7 cellular contexts compared by ENCODE assay signal in the genomic region with DNA sequence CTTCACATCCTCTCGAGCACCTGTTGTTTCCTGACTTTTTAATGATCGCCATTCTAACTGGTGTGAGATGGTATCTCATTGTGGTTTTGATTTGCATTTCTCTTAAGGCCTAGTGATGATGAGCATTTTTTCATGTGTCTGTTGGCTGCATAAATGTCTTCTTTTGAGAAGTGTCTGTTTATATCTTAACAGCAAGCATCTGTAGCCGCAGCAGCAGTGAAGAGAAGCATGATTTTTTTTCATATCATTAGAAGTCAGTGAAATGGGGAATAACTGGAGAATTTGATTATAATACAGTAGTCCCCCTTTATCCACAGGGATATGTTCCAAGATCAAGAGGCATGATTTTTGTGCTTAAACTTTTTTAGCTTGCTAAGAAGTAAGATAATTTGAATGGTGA. TPM values are rescaled to one million over a fixed set of nuclear protein-coding genes. Genes with fewer than 3 reads are reported as not detected.
DNase-seq lines count a peak whose midpoint lies in the region; ATAC-seq, FAIRE-seq and TF ChIP-seq lines count a peak whose summit lies in the region.
"Not testable (repeated sequence)": the region's sequence is repeated elsewhere in the genome, so short reads cannot be mapped to it uniquely, and the experiment has no call there.

No MANE protein-coding gene starts in this region.

- peak overlapping the region; percentile 45; the same call in 1 of the 2 replicates for H3K9ac ChIP-seq in MM.1S (ENCODE audit: low read length)

- H3K4me3 ChIP-seq in MM.1S (ENCODE audit: low read length) = peak overlapping the region; percentile 56

- peak overlapping the region; percentile 48 for H3K4me3 Mint-ChIP-seq in activated CD4-positive, alpha-beta T cell treated with anti-CD3 and anti-CD28 coated beads for 36 hours
- H3K4me3 Mint-ChIP-seq in activated T-helper 2 cell treated with anti-CD3 and anti-CD28 coated beads, Interferon-gamma antibody, Interleukin-2, Interleukin-4, amounts not matched to agents 10 μg/mL and 5 μg/mL and 100 μg/mL, durations not matched to agents 14 hours and 24 hours and 36 hours (ENCODE audit: low read depth) = peak overlapping the region; percentile 28
- H3K4me3 Mint-ChIP-seq in memory B cell = peak overlapping the region; percentile 35

- H3K9me3 Mint-ChIP-seq in activated CD4-positive, alpha-beta T cell treated with anti-CD3 and anti-CD28 coated beads for 36 hours (ENCODE audit: low read depth); activated T-helper 2 cell treated with anti-CD3 and anti-CD28 coated beads, Interferon-gamma antibody, Interleukin-2, Interleukin-4, amounts not matched to agents 10 μg/mL and 5 μg/mL and 100 μg/mL, durations not matched to agents 14 hours and 24 hours and 36 hours; memory B cell: not testable (repeated sequence)

- peak; percentile 31 for ATAC-seq in GM19467 (IDR thresholded peaks at IDR 0.05; ENCODE audit: unreplicated experiment)
- peak; percentile 42 for ATAC-seq in HG03095 (IDR thresholded peaks at IDR 0.05; ENCODE audit: unreplicated experiment)
- not testable (repeated sequence) for ATAC-seq in activated CD4-positive, alpha-beta T cell treated with anti-CD3 and anti-CD28 coated beads for 36 hours
- ATAC-seq in memory B cell (ENCODE audit: low read depth) = peak; percentile 73

- POLR2A ChIA-PET in activated CD4-positive, alpha-beta T cell treated with anti-CD3 and anti-CD28 coated beads for 36 hours (lab: Charles Lee) = not testable (repeated sequence)

- intact Hi-C loops in activated CD4-positive, alpha-beta T cell treated with anti-CD3 and anti-CD28 coated beads for 36 hours (cut with DNase I, micrococcal nuclease) = loop anchor here in 1 of 2 experiments (2.0 kb wide), 1 partner anchor 28 kb away; a partner anchor contains a TSS
- intact Hi-C loops in activated T-helper 2 cell treated with anti-CD3 and anti-CD28 coated beads, Interferon-gamma antibody, Interleukin-2, Interleukin-4, amounts not matched to agents 10 μg/mL and 5 μg/mL and 100 μg/mL, durations not matched to agents 14 hours and 24 hours and 36 hours (cut with micrococcal nuclease) = not testable (repeated sequence)

- DNase-seq in GM18507 (ENCODE audit: extremely low spot score, insufficient read length, low read depth); activated CD4-positive, alpha-beta T cell treated with anti-CD3 and anti-CD28 coated beads for 36 hours; activated T-helper 2 cell treated with anti-CD3 and anti-CD28 coated beads, Interferon-gamma antibody, Interleukin-2, Interleukin-4, amounts not matched to agents 10 μg/mL and 5 μg/mL and 100 μg/mL, durations not matched to agents 14 hours and 24 hours and 36 hours (ENCODE audit: low spot score): not testable (repeated sequence)
- DNase-seq in MM.1S (peak; percentile 30), memory B cell (ENCODE audit: low spot score in 2 of 2) (peak in 1 of 2 donors; percentile 3)

- peaks cover 24% of the 10 kb centered on the region for H3K4me1 ChIP-seq in MM.1S (ENCODE audit: low read length)

- H3K9me2 ChIP-seq in MM.1S (replicated peaks; ENCODE audit: insufficient read depth, low read length) = not testable (repeated sequence)

- H3K9me3 ChIP-seq in MM.1S (replicated peaks; ENCODE audit: insufficient read depth, low read length) = not testable (repeated sequence)

- peaks cover 81% of the 10 kb centered on the region for H3K79me2 ChIP-seq in MM.1S (ENCODE audit: low read length)

- CTCF ChIA-PET in activated CD4-positive, alpha-beta T cell treated with anti-CD3 and anti-CD28 coated beads for 36 hours (lab: Charles Lee) = not testable (repeated sequence)

- H3F3A ChIP-seq in MM.1S (ENCODE audit: insufficient read depth, low read length) = peaks cover 18% of the 10 kb centered on the region

- peak overlapping the region; percentile 83 for H3K27ac ChIP-seq in MM.1S (ENCODE audit: low read length)

- H3K4me1 Mint-ChIP-seq in activated CD4-positive, alpha-beta T cell treated with anti-CD3 and anti-CD28 coated beads for 36 hours = peaks cover 50% of the 10 kb centered on the region
- peaks cover 48% of the 10 kb centered on the region for H3K4me1 Mint-ChIP-seq in activated T-helper 2 cell treated with anti-CD3 and anti-CD28 coated beads, Interferon-gamma antibody, Interleukin-2, Interleukin-4, amounts not matched to agents 10 μg/mL and 5 μg/mL and 100 μg/mL, durations not matched to agents 14 hours and 24 hours and 36 hours (ENCODE audit: low read depth)
- H3K4me1 Mint-ChIP-seq in memory B cell = peaks cover 27% of the 10 kb centered on the region

- H3K27ac Mint-ChIP-seq in activated CD4-positive, alpha-beta T cell treated with anti-CD3 and anti-CD28 coated beads for 36 hours = peak overlapping the region; percentile 67
- H3K27ac Mint-ChIP-seq in activated T-helper 2 cell treated with anti-CD3 and anti-CD28 coated beads, Interferon-gamma antibody, Interleukin-2, Interleukin-4, amounts not matched to agents 10 μg/mL and 5 μg/mL and 100 μg/mL, durations not matched to agents 14 hours and 24 hours and 36 hours = peak overlapping the region; percentile 65
- peak overlapping the region; percentile 75 for H3K27ac Mint-ChIP-seq in memory B cell

- H3K36me3 Mint-ChIP-seq in activated CD4-positive, alpha-beta T cell treated with anti-CD3 and anti-CD28 coated beads for 36 hours (ENCODE audit: low read depth) = peaks cover 14% of the 10 kb centered on the region
- H3K36me3 Mint-ChIP-seq in activated T-helper 2 cell treated with anti-CD3 and anti-CD28 coated beads, Interferon-gamma antibody, Interleukin-2, Interleukin-4, amounts not matched to agents 10 μg/mL and 5 μg/mL and 100 μg/mL, durations not matched to agents 14 hours and 24 hours and 36 hours (ENCODE audit: low read depth) = peaks cover 11% of the 10 kb centered on the region
- not testable (repeated sequence) for H3K36me3 Mint-ChIP-seq in memory B cell

- H3K36me3 ChIP-seq in MM.1S (replicated peaks; ENCODE audit: insufficient read depth, low read length) = not testable (repeated sequence)

- H3K27me3 Mint-ChIP-seq in activated CD4-positive, alpha-beta T cell treated with anti-CD3 and anti-CD28 coated beads for 36 hours; activated T-helper 2 cell treated with anti-CD3 and anti-CD28 coated beads, Interferon-gamma antibody, Interleukin-2, Interleukin-4, amounts not matched to agents 10 μg/mL and 5 μg/mL and 100 μg/mL, durations not matched to agents 14 hours and 24 hours and 36 hours (ENCODE audit: low read depth); memory B cell: not testable (repeated sequence)

- H3K27me3 ChIP-seq in MM.1S (replicated peaks; ENCODE audit: insufficient read depth, low read length) = not testable (repeated sequence)

- H4K20me1 ChIP-seq in MM.1S (ENCODE audit: insufficient read depth, low read length) = not testable (repeated sequence)

- not testable (repeated sequence) for H2AFZ ChIP-seq in MM.1S (ENCODE audit: low read length)

- FAIRE-seq in GM18507 (lab: Jason Lieb, UNC) = peak; percentile 70

- peak overlapping the region; percentile 83 for H3K4me2 ChIP-seq in MM.1S (ENCODE audit: low read depth, low read length)

- not testable (repeated sequence) for TF ChIP-seq CTCF in MM.1S (IDR thresholded peaks at IDR 0.05; ENCODE audit: low read length)

RNA-seq across cellular contexts. Expression of a gene that starts 27.5 kb away (rescaled TPM):
- 10 to 100 TPM; 41.4 to 50.5 TPM for total RNA-seq in activated CD4-positive, alpha-beta T cell treated with anti-CD3 and anti-CD28 coated beads for 36 hours
- 64.2 and 64.3 TPM in 2 replicates for total RNA-seq in activated T-helper 2 cell treated with anti-CD3 and anti-CD28 coated beads, Interferon-gamma antibody, Interleukin-2, Interleukin-4, amounts not matched to agents 10 μg/mL and 5 μg/mL and 100 μg/mL, durations not matched to agents 14 hours and 24 hours and 36 hours
